20 cellular contexts compared by ENCODE assay signal in the genomic region with DNA sequence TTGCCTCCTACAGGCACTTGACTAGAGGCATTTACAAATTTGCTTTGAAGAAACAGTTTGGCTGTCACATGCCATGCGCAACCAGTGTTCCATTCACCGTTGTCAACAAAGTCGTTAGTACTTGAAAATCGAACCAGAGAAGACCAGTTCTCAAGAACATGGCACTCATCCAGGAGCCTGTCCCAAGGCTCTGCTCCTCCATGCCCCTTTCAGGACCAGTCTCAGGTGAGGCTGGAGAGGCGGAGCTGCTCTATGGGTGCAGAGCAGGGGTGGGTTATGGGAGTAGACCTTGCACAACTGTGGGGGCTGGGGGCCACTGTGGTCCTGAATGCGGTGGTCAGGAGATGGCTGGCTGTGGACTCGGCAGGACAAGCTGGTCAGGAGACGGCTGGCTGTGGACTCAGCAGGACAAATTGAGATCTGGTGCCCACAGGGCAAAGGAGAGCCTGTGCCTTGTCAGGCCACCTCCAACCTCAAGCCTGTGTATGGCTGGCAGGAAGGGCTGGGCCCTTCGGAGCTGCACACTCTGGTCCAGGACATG.
"Had no signal": no experiment of that assay in that cellular context is flagged by ENCODE, and none has a peak within 500 bp of the region (broad histone marks: within the 10 kb centered on the region; RNA-seq: fewer than 3 reads in every experiment).

No MANE protein-coding gene starts in this region.

- H3K27ac ChIP-seq: coronary artery, gastrocnemius medialis, heart right ventricle, neutrophil, right atrium auricular region, sigmoid colon, skin epidermis, testis, transverse colon had no signal

- H3K9me3 ChIP-seq: gastrocnemius medialis, neutrophil, sigmoid colon, testis, transverse colon had no signal

- ATAC-seq: esophagus mucosa; gastrocnemius medialis; heart right ventricle; left lobe of liver; naive thymus-derived CD4-positive, alpha-beta T cell; stimulated activated naive B cell treated with anti-CD40 and anti-IgM and Interleukin-4, amounts not matched to agents 10 μg/mL and 1 μg/mL and 100 μg/mL, for 72 hours; stimulated activated naive CD8-positive, alpha-beta T cell treated with anti-CD3 and anti-CD28 coated beads, Interleukin-15, amount 100 ng/mL, for 72 hours had no signal

- H3K27me3 ChIP-seq: right atrium auricular region, testis had no signal

- H3K4me3 ChIP-seq: coronary artery, gastrocnemius medialis, heart right ventricle, right atrium auricular region, sigmoid colon, skin epidermis, testis, transverse colon had no signal

- H3K36me3 ChIP-seq: gastrocnemius medialis, heart right ventricle, neutrophil, right atrium auricular region, sigmoid colon, transverse colon had no signal

- H3K4me1 ChIP-seq: gastrocnemius medialis, heart right ventricle, right atrium auricular region, sigmoid colon, testis, transverse colon had no signal

- DNase-seq: effector memory CD4-positive, alpha-beta T cell; gastrocnemius medialis; heart right ventricle; hypothalamus; mammary epithelial cell; naive thymus-derived CD4-positive, alpha-beta T cell; nephron progenitor cell; sigmoid colon; stimulated activated CD4-positive, alpha-beta T cell treated with anti-CD3 and anti-CD28 coated beads, Interleukin-2, amount 100 ng/mL, for 24 hours; stimulated activated CD4-positive, alpha-beta T cell treated with anti-CD3 and anti-CD28 coated beads, Interleukin-4, amount 100 ng/mL, for 4 hours; stimulated activated naive B cell treated with anti-CD40 and anti-IgM and Interleukin-4, amounts not matched to agents 10 μg/mL and 1 μg/mL and 100 μg/mL, for 72 hours; stimulated activated naive CD8-positive, alpha-beta T cell treated with anti-CD3 and anti-CD28 coated beads, Interleukin-15, amount 100 ng/mL, for 72 hours; testis; transverse colon had no signal
